12 cellular contexts compared by ENCODE assay signal in the genomic region with DNA sequence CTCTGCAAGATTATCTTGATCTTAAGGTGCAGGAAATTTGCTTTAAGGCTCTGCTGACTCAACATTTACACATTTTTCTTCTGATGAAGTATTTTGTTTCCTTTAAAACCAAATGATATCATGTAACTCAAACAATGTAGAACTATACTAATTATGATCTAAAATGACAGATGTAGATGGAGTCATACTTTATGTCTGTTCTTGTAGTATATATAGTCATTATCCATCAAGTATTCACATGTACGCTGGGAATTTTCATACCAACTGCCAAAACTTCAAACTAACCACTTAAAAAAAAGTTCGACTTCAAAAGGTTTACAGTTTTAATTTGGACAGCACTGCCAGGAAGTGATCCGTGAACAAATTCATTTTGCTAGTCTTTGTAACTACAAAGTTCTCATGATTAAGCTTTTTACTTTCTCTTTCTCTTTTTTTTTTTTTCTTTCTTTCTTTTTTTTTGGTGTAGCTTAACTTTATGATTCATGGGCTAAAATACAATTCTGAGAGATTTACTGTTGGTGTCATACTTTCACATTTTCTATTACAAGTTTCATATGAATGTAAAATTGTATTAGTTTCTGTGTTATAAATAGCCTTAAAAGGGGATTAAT.
DNase-seq lines count a peak whose midpoint lies in the region; ATAC-seq and TF ChIP-seq lines count a peak whose summit lies in the region.
"Had no signal": no experiment of that assay in that cellular context is flagged by ENCODE, and none has a peak within 500 bp of the region (broad histone marks: within the 10 kb centered on the region; RNA-seq: fewer than 3 reads in every experiment).

No MANE protein-coding gene starts in this region.

- intact Hi-C loops in Caco-2 (cut with micrococcal nuclease; ENCODE audit: unreplicated experiment) = no loop called here
- intact Hi-C loops in CD8-positive, alpha-beta T cell (cut with DNase I, micrococcal nuclease) = no loop called here

- H3K27me3 Mint-ChIP-seq in mesothelial cell of epicardium (ENCODE audit: low read depth) = no peaks in the 10 kb centered on the region
- H3K27me3 Mint-ChIP-seq in Caco-2 (ENCODE audit: insufficient read depth, unreplicated experiment) = no peaks in the 10 kb centered on the region
- no peaks in the 10 kb centered on the region for H3K27me3 Mint-ChIP-seq in CD8-positive, alpha-beta T cell (ENCODE audit: low read depth)

- H3K4me2 ChIP-seq in MM.1S (ENCODE audit: low read depth, low read length) = peak overlapping the region; percentile 38

- peak overlapping the region; percentile 13; the same call in 1 of the 2 replicates for H3K27ac ChIP-seq in MM.1S (ENCODE audit: low read length)
- H3K27ac ChIP-seq in CD8-positive, alpha-beta T cell (ENCODE audit: low read depth, low read length) = no peak overlapping the region
- H3K27ac ChIP-seq: C4-2B, RWPE1, stomach had no signal

- H2AFZ ChIP-seq in MM.1S (ENCODE audit: low read length) = peak overlapping the region; percentile 35

- 0 out of 2 replicates have a peak, but pooled peaks cover 7% of the 10 kb centered on the region for H3F3A ChIP-seq in MM.1S (ENCODE audit: insufficient read depth, low read length)

- H3K36me3 ChIP-seq in BJ (ENCODE audit: control insufficient read depth, insufficient read depth, low read length) = no peaks in the 10 kb centered on the region
- H3K36me3 ChIP-seq in MM.1S (replicated peaks; ENCODE audit: insufficient read depth, low read length) = no peaks in the 10 kb centered on the region
- H3K36me3 ChIP-seq in Caco-2 (ENCODE audit: control insufficient read depth, insufficient read depth, low read length) = no peaks in the 10 kb centered on the region
- H3K36me3 ChIP-seq in CD8-positive, alpha-beta T cell (ENCODE audit: insufficient read depth, low read length) = no peaks in the 10 kb centered on the region
- H3K36me3 ChIP-seq: stomach had no signal

- BruUV-seq in Caco-2 (replicated peaks; lab: Mats Ljungman, UMichigan) = no TSS peak

- H3K36me3 Mint-ChIP-seq in mesothelial cell of epicardium (no peaks in the 10 kb centered on the region), Caco-2 (ENCODE audit: insufficient read depth, unreplicated experiment) (no peaks in the 10 kb centered on the region)
- H3K36me3 Mint-ChIP-seq in CD8-positive, alpha-beta T cell = no peaks in the 10 kb centered on the region

- no peak for DNase-seq in BJ (ENCODE audit: low read depth)
- DNase-seq in MM.1S = peak; percentile 58
- DNase-seq in choroid plexus epithelial cell (ENCODE audit: low read depth) = peak; percentile 26
- no peak for DNase-seq in mesothelial cell of epicardium (ENCODE audit: low spot score in 2 of 2, unreplicated experiment in 2 of 2)
- no peak for DNase-seq in Caco-2
- no peak for DNase-seq in CD8-positive, alpha-beta T cell
- DNase-seq in activated effector memory CD4-positive, alpha-beta T cell treated with Interleukin-2 at 50 U/mL for 16 hours = no peak
- DNase-seq: activated CD4-positive, alpha-beta T cell treated with anti-CD3 and anti-CD28 coated beads for 1 hour; stomach had no signal

- TF ChIP-seq CTCF in BJ (IDR thresholded peaks at IDR 0.05; ENCODE audit: insufficient read depth, low read depth, low read length) (no peak), MM.1S (IDR thresholded peaks at IDR 0.05; ENCODE audit: low read length) (no peak), choroid plexus epithelial cell (conservative IDR thresholded peaks at IDR 0.05; ENCODE audit: low read depth, low read length) (no peak), mesothelial cell of epicardium (IDR thresholded peaks at IDR 0.05; ENCODE audit: unreplicated experiment) (no peak), Caco-2 (IDR thresholded peaks at IDR 0.05; ENCODE audit: insufficient read depth in 1 of 2, low read depth in 1 of 2, low read length in 1 of 2, severe bottlenecking in 1 of 2, unreplicated experiment in 1 of 2) (no peak)
- TF ChIP-seq CTCF in CD8-positive, alpha-beta T cell (IDR thresholded peaks at IDR 0.05) = no peak

- peaks cover 12% of the 10 kb centered on the region; the same call in 1 of the 2 replicates for H3K4me1 ChIP-seq in MM.1S (ENCODE audit: low read length)
- H3K4me1 ChIP-seq in Caco-2 = 0 out of 2 replicates have a peak, but pooled peaks cover 9% of the 10 kb centered on the region
- no peaks in the 10 kb centered on the region for H3K4me1 ChIP-seq in CD8-positive, alpha-beta T cell (ENCODE audit: insufficient read depth, low read length)

- CTCF ChIA-PET in BJ (lab: Yijun Ruan, JAX) (no interaction called here), Caco-2 (lab: Charles Lee) (no interaction called here)
- CTCF ChIA-PET in CD8-positive, alpha-beta T cell (lab: Charles Lee) = no interaction called here

- no peaks in the 10 kb centered on the region for H3K9me3 ChIP-seq in MM.1S (replicated peaks; ENCODE audit: insufficient read depth, low read length)
- no peaks in the 10 kb centered on the region for H3K9me3 ChIP-seq in Caco-2
- H3K9me3 ChIP-seq in CD8-positive, alpha-beta T cell (ENCODE audit: low read length) = no peaks in the 10 kb centered on the region
- H3K9me3 ChIP-seq: stomach had no signal

- H3K9ac ChIP-seq in MM.1S (ENCODE audit: low read length) = peak overlapping the region; percentile 1; the same call in 1 of the 2 replicates

- peaks cover 19% of the 10 kb centered on the region for H3K4me1 Mint-ChIP-seq in mesothelial cell of epicardium
- H3K4me1 Mint-ChIP-seq in Caco-2 (ENCODE audit: low read depth, unreplicated experiment) = peaks cover 13% of the 10 kb centered on the region
- H3K4me1 Mint-ChIP-seq in CD8-positive, alpha-beta T cell (ENCODE audit: low read depth) = no peaks in the 10 kb centered on the region

- H3K27me3 ChIP-seq in BJ (ENCODE audit: control insufficient read depth, insufficient read depth, low read length) (no peaks in the 10 kb centered on the region), MM.1S (replicated peaks; ENCODE audit: insufficient read depth, low read length) (no peaks in the 10 kb centered on the region), Caco-2 (replicated peaks; ENCODE audit: control insufficient read depth, insufficient read depth, low read length) (no peaks in the 10 kb centered on the region)
- H3K27me3 ChIP-seq in CD8-positive, alpha-beta T cell (ENCODE audit: insufficient read depth, low read length) = no peaks in the 10 kb centered on the region
- H3K27me3 ChIP-seq: stomach had no signal

- H3K9me3 Mint-ChIP-seq in mesothelial cell of epicardium (peaks cover 16% of the 10 kb centered on the region), Caco-2 (ENCODE audit: unreplicated experiment) (no peaks in the 10 kb centered on the region)
- H3K9me3 Mint-ChIP-seq in CD8-positive, alpha-beta T cell = peaks cover 20% of the 10 kb centered on the region

- 0 out of 2 replicates have a peak overlapping the region, but pooled peaks have one; percentile 4 for H3K4me3 ChIP-seq in BJ (ENCODE audit: low read depth, low read length)
- peak overlapping the region; percentile 40 for H3K4me3 ChIP-seq in MM.1S (ENCODE audit: low read length)
- H3K4me3 ChIP-seq in choroid plexus epithelial cell (ENCODE audit: low read depth, low read length) = peak overlapping the region; percentile 30
- no peak overlapping the region for H3K4me3 ChIP-seq in Caco-2 (ENCODE audit: low read depth, low read length)
- H3K4me3 ChIP-seq in CD8-positive, alpha-beta T cell (ENCODE audit: low read depth, low read length) = no peak overlapping the region
- H3K4me3 ChIP-seq: stomach had no signal

- ATAC-seq in CD8-positive, alpha-beta T cell = no peak
- no peak for ATAC-seq in GM21825 (IDR thresholded peaks at IDR 0.05; ENCODE audit: unreplicated experiment)

- H4K20me1 ChIP-seq in MM.1S (ENCODE audit: insufficient read depth, low read length) = no peaks in the 10 kb centered on the region

- peak overlapping the region; percentile 17 for H3K4me3 Mint-ChIP-seq in mesothelial cell of epicardium
- no peak overlapping the region for H3K4me3 Mint-ChIP-seq in Caco-2 (ENCODE audit: unreplicated experiment)
- no peak overlapping the region for H3K4me3 Mint-ChIP-seq in CD8-positive, alpha-beta T cell

- POLR2A ChIA-PET in BJ (lab: Charles Lee) (no interaction called here), Caco-2 (lab: Charles Lee) (no interaction called here)
- POLR2A ChIA-PET in CD8-positive, alpha-beta T cell (lab: Charles Lee) = no interaction called here

- no peaks in the 10 kb centered on the region for H3K9me2 ChIP-seq in MM.1S (replicated peaks; ENCODE audit: insufficient read depth, low read length)

- peak overlapping the region; percentile 79 for H3K27ac Mint-ChIP-seq in mesothelial cell of epicardium
- no peak overlapping the region for H3K27ac Mint-ChIP-seq in Caco-2 (ENCODE audit: unreplicated experiment)
- no peak overlapping the region for H3K27ac Mint-ChIP-seq in CD8-positive, alpha-beta T cell

- H3K79me2 ChIP-seq in MM.1S (ENCODE audit: low read length) = no peaks in the 10 kb centered on the region

Comparison
In these comparisons a context has a peak if more than half of its experiments do, and no peak if none do; other contexts are left out.
1. DNase-seq: peak in MM.1S (single experiment) and choroid plexus epithelial cell (single experiment); none in BJ (single experiment), mesothelial cell of epicardium (0 of 2), Caco-2 (0 of 2), CD8-positive, alpha-beta T cell (0 of 7) and activated effector memory CD4-positive, alpha-beta T cell treated with Interleukin-2 at 50 U/mL for 16 hours (single experiment).
2. H3K4me3 ChIP-seq: peak in BJ (single experiment), MM.1S (single experiment) and choroid plexus epithelial cell (single experiment); none in Caco-2 (single experiment) and CD8-positive, alpha-beta T cell (single experiment).